ENCODE assay signal across 18 cellular contexts in the genomic region with DNA sequence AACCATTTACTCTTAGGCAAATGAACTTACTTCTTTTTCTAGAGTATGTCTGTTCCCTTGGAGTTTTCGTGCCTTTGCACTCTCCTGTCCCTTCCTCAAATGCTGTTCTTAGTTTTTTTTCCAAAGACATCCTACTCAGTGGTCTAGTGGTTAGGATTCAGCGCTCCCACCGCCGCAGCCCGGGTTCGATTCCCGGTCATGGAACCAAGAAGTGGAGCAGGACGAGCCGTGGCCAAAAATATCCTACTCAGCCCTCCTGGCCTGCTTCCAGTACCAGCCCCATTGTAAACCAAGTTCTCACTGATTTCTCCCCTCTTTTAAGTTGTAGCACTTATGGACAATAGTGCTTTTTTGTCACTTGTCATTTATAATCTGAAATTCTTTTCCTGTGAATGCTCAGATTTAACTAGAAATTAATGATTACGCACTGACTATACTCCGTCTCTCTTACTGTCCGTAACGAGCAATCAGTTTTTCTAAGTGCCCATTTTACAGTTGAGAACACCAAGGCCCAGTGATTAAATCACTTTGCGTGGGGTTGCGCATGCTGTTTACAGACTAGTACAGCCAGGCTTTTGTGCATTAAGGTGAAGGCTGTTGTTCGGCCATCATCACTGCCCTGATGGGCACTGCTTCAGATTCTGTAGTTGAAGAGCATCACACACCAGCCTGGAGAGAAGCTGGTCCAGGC. TPM values are rescaled to one million over a fixed set of nuclear protein-coding genes. Genes with fewer than 3 reads are reported as not detected.
DNase-seq lines count a peak whose midpoint lies in the region; ATAC-seq, FAIRE-seq and TF ChIP-seq lines count a peak whose summit lies in the region.
"Had no signal": no experiment of that assay in that cellular context is flagged by ENCODE, and none has a peak within 500 bp of the region (broad histone marks: within the 10 kb centered on the region; RNA-seq: fewer than 3 reads in every experiment).

No MANE protein-coding gene starts in this region.

- no peak overlapping the region for H3K4me3 Mint-ChIP-seq in osteocyte (ENCODE audit: unreplicated experiment)
- H3K4me3 Mint-ChIP-seq: CD8-positive, alpha-beta T cell; GM23338; H9 had no signal

- H3K4me1 Mint-ChIP-seq in osteocyte (ENCODE audit: unreplicated experiment) = peaks cover 6% of the 10 kb centered on the region

- peaks cover 5% of the 10 kb centered on the region for H3K9me3 Mint-ChIP-seq in osteocyte (ENCODE audit: unreplicated experiment)
- H3K9me3 Mint-ChIP-seq: CD8-positive, alpha-beta T cell had no signal

- no peak overlapping the region for H3K27ac ChIP-seq in right atrium auricular region
- no peak overlapping the region for H3K27ac ChIP-seq in left ventricle myocardium inferior (replicated peaks)
- no peak overlapping the region for H3K27ac ChIP-seq in upper lobe of right lung
- no peak overlapping the region for H3K27ac ChIP-seq in A673 (ENCODE audit: low read depth, low read length, poor library complexity, severe bottlenecking)
- H3K27ac ChIP-seq: 22Rv1 had no signal

- no peaks in the 10 kb centered on the region for H3K4me1 ChIP-seq in right atrium auricular region
- peaks cover 11% of the 10 kb centered on the region for H3K4me1 ChIP-seq in left ventricle myocardium inferior
- H3K4me1 ChIP-seq in upper lobe of right lung = no peaks in the 10 kb centered on the region
- no peaks in the 10 kb centered on the region for H3K4me1 ChIP-seq in A673 (ENCODE audit: insufficient read depth, low read length, poor library complexity, severe bottlenecking)
- H3K4me1 ChIP-seq: Caco-2 had no signal

- H3K27me3 Mint-ChIP-seq in osteocyte (ENCODE audit: unreplicated experiment) = peaks cover 58% of the 10 kb centered on the region

- FAIRE-seq in frontal cortex (lab: Jason Lieb, UNC) = no peak
- FAIRE-seq: GM12892 had no signal

- H3K9me3 ChIP-seq in right atrium auricular region = no peaks in the 10 kb centered on the region
- no peaks in the 10 kb centered on the region for H3K9me3 ChIP-seq in left ventricle myocardium inferior (replicated peaks)
- no peaks in the 10 kb centered on the region for H3K9me3 ChIP-seq in upper lobe of right lung
- no peaks in the 10 kb centered on the region for H3K9me3 ChIP-seq in A673 (ENCODE audit: low read depth, low read length, poor library complexity, severe bottlenecking)
- H3K9me3 ChIP-seq: Caco-2 had no signal

- no peaks in the 10 kb centered on the region for H3K27me3 ChIP-seq in right atrium auricular region
- no peaks in the 10 kb centered on the region for H3K27me3 ChIP-seq in left ventricle myocardium inferior (ENCODE audit: low read depth)
- H3K27me3 ChIP-seq in upper lobe of right lung = peaks cover 22% of the 10 kb centered on the region
- peaks cover 13% of the 10 kb centered on the region for H3K27me3 ChIP-seq in A673 (replicated peaks; ENCODE audit: insufficient read depth, low read depth, low read length, poor library complexity)

- POLR2A ChIA-PET in A673 (lab: Charles Lee; ENCODE audit: low non-redundant PET) = no interaction called here

- ATAC-seq in left lobe of liver (no peak), upper lobe of right lung (no peak)
- ATAC-seq: CD8-positive, alpha-beta T cell; GM23338 had no signal

- intact Hi-C loops in left ventricle myocardium inferior (cut with micrococcal nuclease) (no loop called here), upper lobe of right lung (cut with DNase I) (no loop called here), A673 (cut with micrococcal nuclease; ENCODE audit: unreplicated experiment) (no loop called here)

- H3K36me3 Mint-ChIP-seq in osteocyte (ENCODE audit: unreplicated experiment) = no peaks in the 10 kb centered on the region
- H3K36me3 Mint-ChIP-seq: CD14-positive monocyte; CD8-positive, alpha-beta T cell had no signal

- H3K36me3 ChIP-seq in right atrium auricular region = no peaks in the 10 kb centered on the region
- no peaks in the 10 kb centered on the region for H3K36me3 ChIP-seq in left ventricle myocardium inferior
- no peaks in the 10 kb centered on the region for H3K36me3 ChIP-seq in upper lobe of right lung
- no peaks in the 10 kb centered on the region for H3K36me3 ChIP-seq in A673 (ENCODE audit: insufficient read depth, low read length, poor library complexity, severe bottlenecking)

- TF ChIP-seq CTCF in right atrium auricular region (IDR thresholded peaks at IDR 0.05) (no peak), left ventricle myocardium inferior (IDR thresholded peaks at IDR 0.05; ENCODE audit: borderline replicate concordance) (no peak), osteocyte (IDR thresholded peaks at IDR 0.05) (no peak), upper lobe of right lung (IDR thresholded peaks at IDR 0.05) (no peak), A673 (conservative IDR thresholded peaks at IDR 0.05; ENCODE audit: low read depth, low read length) (no peak)

- DNase-seq in right atrium auricular region (ENCODE audit: low spot score) (peak; percentile 47), left ventricle myocardium inferior (no peak), left lobe of liver (ENCODE audit: low spot score) (peak; percentile 29), osteocyte (ENCODE audit: extremely low spot score, unreplicated experiment) (peak; percentile 77), upper lobe of right lung (peak; percentile 27), 8988T (no peak), A673 (ENCODE audit: low spot score) (no peak), frontal cortex (ENCODE audit: low spot score in 2 of 2) (no peak)
- DNase-seq: Caco-2; CD8-positive, alpha-beta T cell; DND-41; GDM1; H9; IMR-90 had no signal

- BruUV-seq in A673 (replicated peaks; lab: Mats Ljungman, UMichigan) = no TSS peak

- H3K27ac Mint-ChIP-seq in osteocyte (ENCODE audit: unreplicated experiment) = no peak overlapping the region
- H3K27ac Mint-ChIP-seq: CD8-positive, alpha-beta T cell; GM23338; H9 had no signal

- CTCF ChIA-PET in A673 (lab: Charles Lee) = no interaction called here

- H3K4me3 ChIP-seq in right atrium auricular region (no peak overlapping the region), left ventricle myocardium inferior (no peak overlapping the region), upper lobe of right lung (no peak overlapping the region), A673 (ENCODE audit: low read depth, low read length, poor library complexity, severe bottlenecking) (no peak overlapping the region)
- H3K4me3 ChIP-seq: GM23338 had no signal

RNA-seq across cellular contexts. Expression of gene GREB1, which starts 17.9 kb away (rescaled TPM):
- total RNA-seq in right atrium auricular region (1 to 10 TPM; 3.1 to 7.6 TPM), left ventricle myocardium inferior (7.8 TPM), left lobe of liver (22.4 TPM), osteocyte (0.54 and 0.55 TPM in 2 replicates), upper lobe of right lung (0.90 TPM), A673 (2021) (1.3 and 1.5 TPM in 2 replicates), frontal cortex (3.7 TPM)
- total RNA-seq: IMR-90 had no signal

Comparison
In these comparisons a context has a peak if more than half of its experiments do, and no peak if none do; other contexts are left out.
1. DNase-seq: peak in right atrium auricular region (single experiment), left lobe of liver (single experiment), osteocyte (single experiment) and upper lobe of right lung (single experiment); none in left ventricle myocardium inferior (single experiment), 8988T (single experiment), A673 (single experiment) and frontal cortex (0 of 2).